ENCODE assay signal across 1 cellular context in the genomic region with DNA sequence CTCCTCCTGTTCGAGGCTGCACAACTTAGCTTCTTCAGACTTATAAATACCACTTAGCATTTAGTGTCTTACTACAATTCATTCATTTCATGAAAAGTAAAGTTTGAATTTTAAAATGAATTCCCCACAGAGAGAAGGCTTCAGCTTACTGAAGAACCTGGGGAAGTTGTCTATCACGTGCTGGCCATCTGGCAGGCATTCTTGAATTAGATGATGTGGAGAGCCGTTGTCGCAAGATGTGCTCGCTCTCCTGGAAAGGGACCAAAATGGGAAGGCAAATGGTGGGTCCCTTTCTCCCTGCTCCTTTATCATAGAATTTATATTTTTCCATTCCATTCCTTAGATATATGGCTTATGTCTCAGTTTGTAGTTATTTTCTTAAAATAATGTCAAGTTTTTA.
TF ChIP-seq lines count a peak whose summit lies in the region.

No MANE protein-coding gene starts in this region.

TF ChIP-seq in GM23338, 12 proteins besides CTCF, POLR2A, EP300 and RAD21 (continued from another document):
- TF ChIP-seq, protein P1, sequence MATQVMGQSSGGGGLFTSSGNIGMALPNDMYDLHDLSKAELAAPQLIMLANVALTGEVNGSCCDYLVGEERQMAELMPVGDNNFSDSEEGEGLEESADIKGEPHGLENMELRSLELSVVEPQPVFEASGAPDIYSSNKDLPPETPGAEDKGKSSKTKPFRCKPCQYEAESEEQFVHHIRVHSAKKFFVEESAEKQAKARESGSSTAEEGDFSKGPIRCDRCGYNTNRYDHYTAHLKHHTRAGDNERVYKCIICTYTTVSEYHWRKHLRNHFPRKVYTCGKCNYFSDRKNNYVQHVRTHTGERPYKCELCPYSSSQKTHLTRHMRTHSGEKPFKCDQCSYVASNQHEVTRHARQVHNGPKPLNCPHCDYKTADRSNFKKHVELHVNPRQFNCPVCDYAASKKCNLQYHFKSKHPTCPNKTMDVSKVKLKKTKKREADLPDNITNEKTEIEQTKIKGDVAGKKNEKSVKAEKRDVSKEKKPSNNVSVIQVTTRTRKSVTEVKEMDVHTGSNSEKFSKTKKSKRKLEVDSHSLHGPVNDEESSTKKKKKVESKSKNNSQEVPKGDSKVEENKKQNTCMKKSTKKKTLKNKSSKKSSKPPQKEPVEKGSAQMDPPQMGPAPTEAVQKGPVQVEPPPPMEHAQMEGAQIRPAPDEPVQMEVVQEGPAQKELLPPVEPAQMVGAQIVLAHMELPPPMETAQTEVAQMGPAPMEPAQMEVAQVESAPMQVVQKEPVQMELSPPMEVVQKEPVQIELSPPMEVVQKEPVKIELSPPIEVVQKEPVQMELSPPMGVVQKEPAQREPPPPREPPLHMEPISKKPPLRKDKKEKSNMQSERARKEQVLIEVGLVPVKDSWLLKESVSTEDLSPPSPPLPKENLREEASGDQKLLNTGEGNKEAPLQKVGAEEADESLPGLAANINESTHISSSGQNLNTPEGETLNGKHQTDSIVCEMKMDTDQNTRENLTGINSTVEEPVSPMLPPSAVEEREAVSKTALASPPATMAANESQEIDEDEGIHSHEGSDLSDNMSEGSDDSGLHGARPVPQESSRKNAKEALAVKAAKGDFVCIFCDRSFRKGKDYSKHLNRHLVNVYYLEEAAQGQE (IDR thresholded peaks at IDR 0.05; ENCODE audit: unreplicated experiment): no peak
- TF ChIP-seq ZNF331 (CRISPR knock-in tag; IDR thresholded peaks at IDR 0.05; ENCODE audit: low read depth): no peak
- TF ChIP-seq, protein P2, sequence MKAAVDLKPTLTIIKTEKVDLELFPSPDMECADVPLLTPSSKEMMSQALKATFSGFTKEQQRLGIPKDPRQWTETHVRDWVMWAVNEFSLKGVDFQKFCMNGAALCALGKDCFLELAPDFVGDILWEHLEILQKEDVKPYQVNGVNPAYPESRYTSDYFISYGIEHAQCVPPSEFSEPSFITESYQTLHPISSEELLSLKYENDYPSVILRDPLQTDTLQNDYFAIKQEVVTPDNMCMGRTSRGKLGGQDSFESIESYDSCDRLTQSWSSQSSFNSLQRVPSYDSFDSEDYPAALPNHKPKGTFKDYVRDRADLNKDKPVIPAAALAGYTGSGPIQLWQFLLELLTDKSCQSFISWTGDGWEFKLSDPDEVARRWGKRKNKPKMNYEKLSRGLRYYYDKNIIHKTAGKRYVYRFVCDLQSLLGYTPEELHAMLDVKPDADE (IDR thresholded peaks at IDR 0.05): no peak
- no peak for TF ChIP-seq NANOG (IDR thresholded peaks at IDR 0.05; ENCODE audit: borderline replicate concordance)
- TF ChIP-seq STAT1 (IDR thresholded peaks at IDR 0.05; ENCODE audit: unreplicated experiment): no peak
- no peak for TF ChIP-seq EZH2 (IDR thresholded peaks at IDR 0.05; ENCODE audit: low read depth, unreplicated experiment)
- TF ChIP-seq ZNF462 (CRISPR knock-in tag; IDR thresholded peaks at IDR 0.05): no peak
- TF ChIP-seq EZH2phosphoT487 (IDR thresholded peaks at IDR 0.05; ENCODE audit: unreplicated experiment): no peak
- TF ChIP-seq CREB1 (CRISPR knock-in tag; IDR thresholded peaks at IDR 0.05; ENCODE audit: low read depth): no peak
- no peak for TF ChIP-seq POLR2AphosphoS5 (IDR thresholded peaks at IDR 0.05; ENCODE audit: low read depth)
- TF ChIP-seq JUNB (IDR thresholded peaks at IDR 0.05; ENCODE audit: unreplicated experiment): no peak
